ENCODE assay signal across 1 cellular context in the genomic region with DNA sequence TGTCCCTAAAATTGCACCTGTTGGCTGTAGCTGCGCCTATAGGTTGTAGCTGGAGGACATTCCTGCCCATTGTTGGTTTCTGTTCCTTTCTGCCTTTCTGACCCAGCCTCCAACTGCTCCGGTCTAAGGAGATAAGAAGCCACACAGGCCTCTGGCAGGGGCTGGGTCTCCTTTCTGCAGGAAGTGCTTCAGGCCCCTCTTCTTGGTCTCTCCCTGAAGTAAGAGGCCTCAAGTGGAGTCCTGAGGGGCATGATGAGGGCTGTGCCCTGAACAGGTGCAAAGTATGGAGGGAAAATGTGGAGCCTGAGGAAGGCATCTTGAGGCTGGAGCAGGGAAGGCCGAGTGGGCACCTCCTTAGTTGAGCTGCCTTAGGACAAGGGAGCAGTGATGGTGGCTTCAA.
TF ChIP-seq lines count a peak whose summit lies in the region.

No MANE protein-coding gene starts in this region.

TF ChIP-seq in HEK293, 187 proteins besides CTCF, POLR2A, EP300 and RAD21:
- TF ChIP-seq SCRT2 (tag by site-specific recombination; IDR thresholded peaks at IDR 0.05) (0 out of 2 replicates have a peak, but pooled peaks have one; percentile 5), ZNF600 (tag by site-specific recombination; IDR thresholded peaks at IDR 0.05) (no peak), ZNF266 (tag by site-specific recombination; IDR thresholded peaks at IDR 0.05; ENCODE audit: low read depth) (no peak), ZNF16 (tag by site-specific recombination; IDR thresholded peaks at IDR 0.05; ENCODE audit: low read depth) (no peak), ZNF404 (tag by site-specific recombination; IDR thresholded peaks at IDR 0.05) (no peak), ZNF302 (tag by site-specific recombination; IDR thresholded peaks at IDR 0.05; ENCODE audit: low read depth) (no peak), ZFP41 (tag by site-specific recombination; IDR thresholded peaks at IDR 0.05; ENCODE audit: borderline replicate concordance) (no peak), ZNF677 (tag by site-specific recombination; IDR thresholded peaks at IDR 0.05) (no peak)
- TF ChIP-seq, protein P1, sequence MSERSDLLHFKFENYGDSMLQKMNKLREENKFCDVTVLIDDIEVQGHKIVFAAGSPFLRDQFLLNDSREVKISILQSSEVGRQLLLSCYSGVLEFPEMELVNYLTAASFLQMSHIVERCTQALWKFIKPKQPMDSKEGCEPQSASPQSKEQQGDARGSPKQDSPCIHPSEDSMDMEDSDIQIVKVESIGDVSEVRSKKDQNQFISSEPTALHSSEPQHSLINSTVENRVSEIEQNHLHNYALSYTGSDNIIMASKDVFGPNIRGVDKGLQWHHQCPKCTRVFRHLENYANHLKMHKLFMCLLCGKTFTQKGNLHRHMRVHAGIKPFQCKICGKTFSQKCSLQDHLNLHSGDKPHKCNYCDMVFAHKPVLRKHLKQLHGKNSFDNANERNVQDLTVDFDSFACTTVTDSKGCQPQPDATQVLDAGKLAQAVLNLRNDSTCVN (tag by site-specific recombination; optimal IDR thresholded peaks at IDR 0.05), result no peak
